ENCODE assay signal across 9 cellular contexts in genomic region chr20:31698803-31699718, GRCh38.
A peak's percentile ranks its signal among the peaks of the same experiment; 100 is the strongest.
DNase-seq lines count a peak whose midpoint lies in the region; ATAC-seq and TF ChIP-seq lines count a peak whose summit lies in the region.
"Had no signal": no experiment of that assay in that cellular context is flagged by ENCODE, and none has a peak within 500 bp of the region (broad histone marks: within the 10 kb centered on the region; RNA-seq: fewer than 3 reads in every experiment).

No MANE protein-coding gene starts in this region.

- in situ Hi-C loops in astrocyte of the spinal cord (cut with HindIII; ENCODE audit: low sequenced_read_pairs) = no loop called here

- peak; percentile 95 for ATAC-seq in GM18520 (IDR thresholded peaks at IDR 0.05; ENCODE audit: unreplicated experiment)
- ATAC-seq in HG02981 (IDR thresholded peaks at IDR 0.05; ENCODE audit: unreplicated experiment) = peak; percentile 95

- H3K4me1 ChIP-seq in BLaER1 = peaks cover 51% of the 10 kb centered on the region

- peak; percentile 91 for DNase-seq in NCI-H510A (lab: John Stamatoyannopoulos, UW)
- DNase-seq in astrocyte of the spinal cord (ENCODE audit: low read depth, low spot score) = peak; percentile 94
- DNase-seq in iris pigment epithelial cell (ENCODE audit: low read depth) = peak; percentile 99
- DNase-seq in smooth muscle cell of the brain vasculature (ENCODE audit: low read depth, low spot score) = peak; percentile 82
- no peak for DNase-seq in stimulated activated CD4-positive, alpha-beta T cell treated with anti-CD3 and anti-CD28 coated beads, Interleukin-4, amount 100 ng/mL, for 24 hours

- peaks cover 42% of the 10 kb centered on the region for H4K20me1 ChIP-seq in BLaER1

- no peaks in the 10 kb centered on the region for H3K27me3 ChIP-seq in BLaER1

- peak overlapping the region; percentile 67 for H3K27ac ChIP-seq in BLaER1
- H3K27ac ChIP-seq: SK-N-MC had no signal

- TF ChIP-seq CTCF in astrocyte of the spinal cord (IDR thresholded peaks at IDR 0.05; ENCODE audit: low read depth, low read length) = no peak

- peaks cover 92% of the 10 kb centered on the region for H3K36me3 ChIP-seq in BLaER1

- H3K9ac ChIP-seq in BLaER1 = peak overlapping the region; percentile 13; the same call in 1 of the 2 replicates

- H3K4me3 ChIP-seq in BLaER1 (no peak overlapping the region), astrocyte of the spinal cord (ENCODE audit: low read depth, low read length) (no peak overlapping the region)
- H3K4me3 ChIP-seq: SK-N-MC had no signal

- peak overlapping the region; percentile 68 for H3K4me2 ChIP-seq in BLaER1

- no peaks in the 10 kb centered on the region for H3K9me3 ChIP-seq in BLaER1
